11 cellular contexts compared by ENCODE assay signal in genomic region chr4:99861120-99861905, GRCh38. TPM values are rescaled to one million over a fixed set of nuclear protein-coding genes. Genes with fewer than 3 reads are reported as not detected.
DNase-seq lines count a peak whose midpoint lies in the region; ATAC-seq, FAIRE-seq and TF ChIP-seq lines count a peak whose summit lies in the region.
"Had no signal": no experiment of that assay in that cellular context is flagged by ENCODE, and none has a peak within 500 bp of the region (broad histone marks: within the 10 kb centered on the region; RNA-seq: fewer than 3 reads in every experiment).

No MANE protein-coding gene starts in this region.

- TF ChIP-seq CTCF in NB4 (IDR thresholded peaks at IDR 0.05; ENCODE audit: low read depth, low read length) (no peak), keratinocyte (optimal IDR thresholded peaks at IDR 0.05 in 1 of 3, IDR thresholded peaks at IDR 0.05 in 1 of 3, conservative IDR thresholded peaks at IDR 0.05 in 1 of 3; ENCODE audit: extremely low read depth in 1 of 3, insufficient read depth in 2 of 3, low read length in 3 of 3) (no peak), WTC11 (IDR thresholded peaks at IDR 0.05) (no peak), HepG2 (CRISPR knock-in tag; IDR thresholded peaks at IDR 0.05) (no peak)

- H3K27ac Mint-ChIP-seq in WTC11: no peak overlapping the region

- no peak overlapping the region for H2AFZ ChIP-seq in keratinocyte (ENCODE audit: control insufficient read depth, low read length)
- H2AFZ ChIP-seq in HepG2 (ENCODE audit: low read length): no peak overlapping the region

- H3K9ac ChIP-seq in keratinocyte (ENCODE audit: control insufficient read depth, extremely low read depth, insufficient read depth, low read length) (no peak overlapping the region), HepG2 (ENCODE audit: insufficient read depth, low read depth, low read length) (no peak overlapping the region)

- no TSS peak for BruUV-seq in HepG2 (replicated peaks; lab: Mats Ljungman, UMichigan)

- intact Hi-C loops in HepG2 (cut with micrococcal nuclease; ENCODE audit: unreplicated experiment): no loop called here

- POLR2A ChIA-PET in WTC11 (lab: Charles Lee) (no interaction called here), HepG2 (lab: Yijun Ruan, JAX) (no interaction called here)

- H3K36me3 ChIP-seq in keratinocyte (ENCODE audit: control insufficient read depth in 2 of 2, extremely low read depth in 1 of 2, insufficient read depth in 2 of 2, low read length in 2 of 2) (peaks cover 24 to 30% of the 10 kb centered on the region in 2 experiments), HepG2 (replicated peaks in 1 of 2; ENCODE audit: control insufficient read depth in 1 of 2, insufficient read depth in 2 of 2, low read length in 2 of 2) (no peaks in the 10 kb centered on the region)

- ATAC-seq in GM18868 (IDR thresholded peaks at IDR 0.05; ENCODE audit: unreplicated experiment) (peak; percentile 68), GM21825 (IDR thresholded peaks at IDR 0.05; ENCODE audit: unreplicated experiment) (peak; percentile 56), WTC11 (no peak), HepG2 (no peak)
- ATAC-seq: left lung had no signal

- H3K9me3 Mint-ChIP-seq in WTC11: no peaks in the 10 kb centered on the region

- TF ChIP-seq EP300 in HepG2 (IDR thresholded peaks at IDR 0.05; ENCODE audit: low read depth in 2 of 2, low read length in 2 of 2) (no peak), HepG2 (CRISPR knock-in tag; IDR thresholded peaks at IDR 0.05; ENCODE audit: borderline replicate concordance) (no peak)

- no peaks in the 10 kb centered on the region for H3K27me3 ChIP-seq in keratinocyte (ENCODE audit: control insufficient read depth, extremely low read depth, insufficient read depth, low read length)
- H3K27me3 ChIP-seq in HepG2 (ENCODE audit: control insufficient read depth in 1 of 2, insufficient read depth in 2 of 2, low read length in 2 of 2): no peaks in the 10 kb centered on the region; a peak in 1 of 5 replicates
- H3K27me3 ChIP-seq: left lung, testis had no signal

- H3K4me1 ChIP-seq in keratinocyte (ENCODE audit: control insufficient read depth, extremely low read depth, insufficient read depth, low read length): peaks cover 2% of the 10 kb centered on the region
- no peaks in the 10 kb centered on the region for H3K4me1 ChIP-seq in HepG2 (ENCODE audit: insufficient read depth, low read length)

- peak; percentile 31 for DNase-seq in NB4 (ENCODE audit: low read depth)
- DNase-seq in keratinocyte (ENCODE audit: low read depth, low spot score): no peak
- DNase-seq in A172 (ENCODE audit: low spot score): no peak
- DNase-seq in WTC11 (ENCODE audit: low spot score): no peak
- DNase-seq in HepG2 (ENCODE audit: low spot score): no peak
- DNase-seq: left lung, testis had no signal

- H3K79me2 ChIP-seq in keratinocyte (ENCODE audit: control insufficient read depth, insufficient read depth, low read length) (no peaks in the 10 kb centered on the region), HepG2 (ENCODE audit: insufficient read depth, low read length) (no peaks in the 10 kb centered on the region)

- H3K4me3 ChIP-seq in NB4 (ENCODE audit: low read depth, low read length): no peak overlapping the region
- no peak overlapping the region for H3K4me3 ChIP-seq in keratinocyte (ENCODE audit: control insufficient read depth in 2 of 3, extremely low read depth in 1 of 3, insufficient read depth in 2 of 3, low read depth in 1 of 3, low read length in 3 of 3)
- H3K4me3 ChIP-seq in HepG2 (replicated peaks in 1 of 3; ENCODE audit: insufficient read depth in 1 of 3, low read depth in 2 of 3, low read length in 3 of 3): no peak overlapping the region
- H3K4me3 ChIP-seq: left lung, testis had no signal

- H3K4me1 Mint-ChIP-seq in WTC11: peaks cover 7% of the 10 kb centered on the region

- no peak for TF ChIP-seq POLR2A in NB4 (IDR thresholded peaks at IDR 0.05; ENCODE audit: extremely low read depth, insufficient read length)
- no peak for TF ChIP-seq POLR2A in HepG2 (IDR thresholded peaks at IDR 0.05; ENCODE audit: insufficient read depth in 1 of 2, low read depth in 2 of 2, low read length in 2 of 2)

- H4K20me1 ChIP-seq in keratinocyte (ENCODE audit: control insufficient read depth, extremely low read depth, insufficient read depth, low read length) (no peaks in the 10 kb centered on the region), HepG2 (ENCODE audit: insufficient read depth, low read length) (no peaks in the 10 kb centered on the region)

- CTCF ChIA-PET in WTC11 (lab: Charles Lee) (no interaction called here), HepG2 (lab: Yijun Ruan, JAX; ENCODE audit: low intra/inter-chr PET ratio, low total read pairs) (no interaction called here)

- H3K36me3 Mint-ChIP-seq in WTC11: no peaks in the 10 kb centered on the region

- FAIRE-seq in keratinocyte (lab: Jason Lieb, UNC) (peak; percentile 13), HepG2 (lab: Jason Lieb, UNC) (no peak)
- FAIRE-seq: endometrium, RCC 7860 had no signal

- in situ Hi-C loops in HepG2 (cut with HindIII; ENCODE audit: extremely low pct_ligation_motif_present, low pct_unique_long_range_greater_than_20kb): no loop called here

- H3K27ac ChIP-seq in keratinocyte (ENCODE audit: control insufficient read depth, insufficient read depth, low read length): no peak overlapping the region
- no peak overlapping the region for H3K27ac ChIP-seq in HepG2 (ENCODE audit: extremely low read length, insufficient read depth, low read length)
- H3K27ac ChIP-seq: testis had no signal

- H3K27me3 Mint-ChIP-seq in WTC11 (ENCODE audit: low read depth): no peaks in the 10 kb centered on the region

- dilution Hi-C loops in keratinocyte (cut with MboI; ENCODE audit: extremely low pct_ligation_motif_present, low sequenced_read_pairs): no loop called here

- H3K9me3 ChIP-seq in keratinocyte (ENCODE audit: control insufficient read depth, low read depth, low read length) (no peaks in the 10 kb centered on the region), HepG2 (ENCODE audit: low read length) (no peaks in the 10 kb centered on the region)
- H3K9me3 ChIP-seq: left lung, testis had no signal

- H3K9me1 ChIP-seq in keratinocyte (ENCODE audit: control insufficient read depth, extremely low read depth, insufficient read depth, low read length): no peaks in the 10 kb centered on the region

- no peak overlapping the region for H3K4me2 ChIP-seq in keratinocyte (ENCODE audit: control insufficient read depth, extremely low read depth, insufficient read depth, low read depth, low read length)
- H3K4me2 ChIP-seq in HepG2 (ENCODE audit: low read depth, low read length): no peak overlapping the region

- TF ChIP-seq RAD21 in HepG2 (CRISPR knock-in tag; IDR thresholded peaks at IDR 0.05): no peak

- no peak overlapping the region for H3K4me3 Mint-ChIP-seq in WTC11

- 0% methylated on average over 5 of the region's 5 CpGs for WGBS in HepG2 (ENCODE audit: low lambda C conversion rate)

RNA-seq across cellular contexts. Expression of gene LAMTOR3, which starts 32.9 kb away (rescaled TPM):
- 51.5 to 92.2 TPM (median 78.9 TPM) in 3 replicates for polyA plus RNA-seq in keratinocyte
- 9.4 TPM for polyA plus RNA-seq in keratinocyte (2011; ENCODE audit: low read depth)
- polyA plus RNA-seq in keratinocyte (2011; cell fraction: cytosol; rRNA removed): 59.9 and 136 TPM in 2 replicates
- 40.1 and 54.7 TPM in 2 replicates for polyA plus RNA-seq in keratinocyte (2011; cell fraction: nucleus; rRNA removed)
- polyA plus RNA-seq in keratinocyte (2012; ENCODE audit: low replicate concordance): 35.9 and 65.9 TPM in 2 replicates
- 5.0 to 35.9 TPM (median 28.5 TPM) in 3 replicates for polyA minus RNA-seq in keratinocyte
- 19.0 TPM for polyA minus RNA-seq in keratinocyte (2011; cell fraction: cytosol; rRNA and poly(A)+ RNA removed)
- polyA minus RNA-seq in keratinocyte (2011; cell fraction: nucleus; rRNA and poly(A)+ RNA removed): 6.4 and 16.9 TPM in 2 replicates
- total RNA-seq in A172 (2014; rRNA removed; shearing (Covaris generic)): 59.8 and 65.9 TPM in 2 replicates
- total RNA-seq in WTC11 (2021): 21.2 to 25.5 TPM (median 24.4 TPM) in 3 replicates
- total RNA-seq in HepG2 (2016; rRNA removed; fragmentation: Illumina TruSeq; extraction: Trizol): 47.6 and 81.0 TPM in 2 replicates
- total RNA-seq in HepG2 (2016; cell fraction: cytosol; rRNA removed; fragmentation: Illumina TruSeq; extraction: Trizol; ENCODE audit: low read depth): 10.6 and 13.0 TPM in 2 replicates
- total RNA-seq in HepG2 (2016; cell fraction: insoluble cytoplasmic fraction; rRNA removed; fragmentation: Illumina TruSeq; extraction: Trizol): 48.9 and 81.8 TPM in 2 replicates
- 33.6 and 35.1 TPM in 2 replicates for total RNA-seq in HepG2 (2016; cell fraction: membrane; rRNA removed; fragmentation: Illumina TruSeq; extraction: Trizol)
- 21.1 and 23.6 TPM in 2 replicates for total RNA-seq in HepG2 (2016; cell fraction: nucleus; rRNA removed; fragmentation: Illumina TruSeq; extraction: Trizol)
- polyA plus RNA-seq in HepG2 (2011; rRNA removed): 37.2 and 49.1 TPM in 2 replicates
- polyA plus RNA-seq in HepG2 (2011; cell fraction: cytosol; rRNA removed): 18.2 and 34.5 TPM in 2 replicates
- 7.1 and 8.3 TPM in 2 replicates for polyA plus RNA-seq in HepG2 (2011; cell fraction: nucleus; rRNA removed)
- polyA plus RNA-seq in HepG2 (2012): 26.1 and 31.9 TPM in 2 replicates
- polyA plus RNA-seq in HepG2 (2016; cell fraction: cytosol; fragmentation: Illumina TruSeq; extraction: Trizol; ENCODE audit: low read depth): 11.8 and 15.4 TPM in 2 replicates
- 79.9 and 90.6 TPM in 2 replicates for polyA plus RNA-seq in HepG2 (2016; cell fraction: insoluble cytoplasmic fraction; fragmentation: Illumina TruSeq; extraction: Trizol; ENCODE audit: low read depth)
- polyA plus RNA-seq in HepG2 (2016; cell fraction: membrane; fragmentation: Illumina TruSeq; extraction: Trizol; ENCODE audit: low read depth): 29.9 and 35.6 TPM in 2 replicates
- 32.3 and 35.9 TPM in 2 replicates for polyA plus RNA-seq in HepG2 (2016; cell fraction: nucleus; fragmentation: Illumina TruSeq; extraction: Trizol; ENCODE audit: insufficient read depth, low read depth)
- 5.5 and 8.5 TPM in 2 replicates for polyA minus RNA-seq in HepG2 (2011; rRNA and poly(A)+ RNA removed; ENCODE audit: low replicate concordance)
- polyA minus RNA-seq in HepG2 (2011; cell fraction: cytosol; rRNA and poly(A)+ RNA removed): 10.5 and 16.0 TPM in 2 replicates
- 12.2 and 15.8 TPM in 2 replicates for polyA minus RNA-seq in HepG2 (2011; cell fraction: nucleus; rRNA and poly(A)+ RNA removed)

RNA-seq across cellular contexts. Expression of gene DAPP1, which starts 44.7 kb away (rescaled TPM):
- polyA plus RNA-seq in keratinocyte: 70.1 to 80.3 TPM (median 73.1 TPM) in 3 replicates
- polyA plus RNA-seq in keratinocyte (2011; ENCODE audit: low read depth): 81.6 TPM
- 55.4 and 101 TPM in 2 replicates for polyA plus RNA-seq in keratinocyte (2011; cell fraction: cytosol; rRNA removed)
- polyA plus RNA-seq in keratinocyte (2011; cell fraction: nucleus; rRNA removed): 96.6 and 115 TPM in 2 replicates
- polyA plus RNA-seq in keratinocyte (2012; ENCODE audit: low replicate concordance): 56.4 and 108 TPM in 2 replicates
- 41.2 to 124 TPM (median 103 TPM) in 3 replicates for polyA minus RNA-seq in keratinocyte
- 44.5 TPM for polyA minus RNA-seq in keratinocyte (2011; cell fraction: cytosol; rRNA and poly(A)+ RNA removed)
- polyA minus RNA-seq in keratinocyte (2011; cell fraction: nucleus; rRNA and poly(A)+ RNA removed): 80.8 and 144 TPM in 2 replicates
- not detected in 2 replicates for total RNA-seq in A172 (2014; rRNA removed; shearing (Covaris generic))
- total RNA-seq in WTC11 (2021): 0.07 TPM in 1 of 3 replicates, not detected in the others
- not detected in 2 replicates for total RNA-seq in HepG2 (2016; rRNA removed; fragmentation: Illumina TruSeq; extraction: Trizol)
- not detected in 2 replicates for total RNA-seq in HepG2 (2016; cell fraction: cytosol; rRNA removed; fragmentation: Illumina TruSeq; extraction: Trizol; ENCODE audit: low read depth)
- total RNA-seq in HepG2 (2016; cell fraction: insoluble cytoplasmic fraction; rRNA removed; fragmentation: Illumina TruSeq; extraction: Trizol): not detected in 2 replicates
- not detected in 2 replicates for total RNA-seq in HepG2 (2016; cell fraction: membrane; rRNA removed; fragmentation: Illumina TruSeq; extraction: Trizol)
- not detected in 2 replicates for total RNA-seq in HepG2 (2016; cell fraction: nucleus; rRNA removed; fragmentation: Illumina TruSeq; extraction: Trizol)
- not detected in 2 replicates for polyA plus RNA-seq in HepG2 (2011; rRNA removed)
- not detected in 2 replicates for polyA plus RNA-seq in HepG2 (2011; cell fraction: cytosol; rRNA removed)
- not detected in 2 replicates for polyA plus RNA-seq in HepG2 (2011; cell fraction: nucleus; rRNA removed)
- polyA plus RNA-seq in HepG2 (2012): not detected in 2 replicates
- polyA plus RNA-seq in HepG2 (2016; cell fraction: cytosol; fragmentation: Illumina TruSeq; extraction: Trizol; ENCODE audit: low read depth): not detected in 2 replicates
- not detected in 2 replicates for polyA plus RNA-seq in HepG2 (2016; cell fraction: insoluble cytoplasmic fraction; fragmentation: Illumina TruSeq; extraction: Trizol; ENCODE audit: low read depth)
- not detected in 2 replicates for polyA plus RNA-seq in HepG2 (2016; cell fraction: membrane; fragmentation: Illumina TruSeq; extraction: Trizol; ENCODE audit: low read depth)
- polyA plus RNA-seq in HepG2 (2016; cell fraction: nucleus; fragmentation: Illumina TruSeq; extraction: Trizol; ENCODE audit: insufficient read depth, low read depth): not detected in 2 replicates
- 0.19 TPM in 1 of 2 replicates, not detected in the other for polyA minus RNA-seq in HepG2 (2011; rRNA and poly(A)+ RNA removed; ENCODE audit: low replicate concordance)
- polyA minus RNA-seq in HepG2 (2011; cell fraction: cytosol; rRNA and poly(A)+ RNA removed): not detected in 2 replicates
- polyA minus RNA-seq in HepG2 (2011; cell fraction: nucleus; rRNA and poly(A)+ RNA removed): not detected in 2 replicates

Comparison
In these comparisons a context has a peak if more than half of its experiments do, and no peak if none do; other contexts are left out.
1. ATAC-seq: peak in GM18868 (single experiment) and GM21825 (single experiment); none in WTC11 (single experiment) and HepG2 (single experiment).